ENCODE assay signal across 38 cellular contexts in genomic region chr19:56823956-56824355, GRCh38. TPM values are rescaled to one million over a fixed set of nuclear protein-coding genes. Genes with fewer than 3 reads are reported as not detected.
"Had no signal": no experiment of that assay in that cellular context is flagged by ENCODE, and none has a peak within 500 bp of the region (broad histone marks: within the 10 kb centered on the region; RNA-seq: fewer than 3 reads in every experiment).

No MANE protein-coding gene starts in this region.

- H3K27me3 ChIP-seq: MG63 had no signal

- H3K9ac ChIP-seq: KMS-11 had no signal

- H3K27ac ChIP-seq: KMS-11 had no signal

- H3K4me2 ChIP-seq: KMS-11 had no signal

- DNase-seq: Karpas-422, Kasumi-1, MG63, MM.1S, MV-4-11, NCI-H1048, NCI-H1092, NCI-H1092 treated with DMSO at 0.1 percent for 48 hours, NCI-H1105, NCI-H1105 treated with DMSO at 0.1 percent for 48 hours, NCI-H1417, NCI-H1417 treated with DMSO at 0.1 percent for 48 hours, NCI-H1436, NCI-H1436 treated with DMSO at 0.1 percent for 48 hours, NCI-H146, NCI-H1694, NCI-H1694 treated with DMSO at 0.1 percent for 48 hours, NCI-H187, NCI-H187 treated with DMSO at 0.1 percent for 48 hours, NCI-H1930, NCI-H2029, NCI-H2029 treated with DMSO at 0.1 percent for 48 hours, NCI-H2081, NCI-H2081 treated with DMSO at 0.1 percent for 48 hours, NCI-H2107, NCI-H2171, NCI-H2171 treated with DMSO at 0.1 percent for 48 hours, NCI-H2227 treated with DMSO at 0.1 percent for 48 hours, NCI-H226, NCI-H345, NCI-H446, NCI-H446 treated with DMSO at 0.1 percent for 48 hours, NCI-H510A had no signal

- H3K4me3 ChIP-seq: MG63 had no signal

- H3K36me3 ChIP-seq: MG63 had no signal

RNA-seq across cellular contexts. Expression of gene PEG3, which starts 16.6 kb away (rescaled TPM):
- total RNA-seq: LHCN-M2, MCF 10A had no signal

RNA-seq across cellular contexts. Expression of gene ZIM2, which starts 16.6 kb away (rescaled TPM):
- total RNA-seq: LHCN-M2, M059J, MCF 10A, NCI-H460 had no signal
